Comparison of ENCODE assay signal across 30 cellular contexts in the genomic region with DNA sequence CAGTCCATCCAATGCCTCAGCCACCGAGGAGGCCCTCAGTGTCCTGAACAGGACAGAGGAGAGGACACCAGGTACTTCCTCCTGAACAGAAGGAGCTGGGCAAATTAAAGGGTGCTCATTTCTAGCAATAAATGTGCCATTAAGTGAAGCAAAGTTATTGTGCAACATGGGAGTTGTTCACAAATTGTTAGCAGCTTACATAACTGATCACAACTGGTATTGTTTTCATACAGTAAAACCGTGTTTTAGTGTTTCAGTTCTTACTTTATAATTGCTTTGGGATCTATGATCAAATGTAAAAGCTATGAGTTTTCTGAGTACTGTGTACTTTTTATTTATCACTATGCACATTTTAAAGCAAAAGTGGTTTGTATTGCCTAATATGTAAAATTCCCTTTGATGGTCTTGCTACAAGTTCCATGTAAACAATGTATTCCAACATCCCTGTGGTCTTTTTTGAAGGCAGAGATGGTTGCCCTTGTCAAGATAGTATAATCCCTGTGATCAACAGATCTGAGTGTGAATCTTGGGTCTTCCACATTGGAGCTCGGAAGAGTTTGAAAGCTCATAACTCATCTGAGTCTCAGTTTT.
"Had no signal": no experiment of that assay in that cellular context is flagged by ENCODE, and none has a peak within 500 bp of the region (broad histone marks: within the 10 kb centered on the region; RNA-seq: fewer than 3 reads in every experiment).

No MANE protein-coding gene starts in this region.

- H3K4me3 ChIP-seq: body of pancreas, breast epithelium, K562, SJCRH30, SK-N-MC had no signal

- DNase-seq: activated CD4-positive, alpha-beta T cell treated with anti-CD3 and anti-CD28 coated beads, Interleukin-2, amount 10 ng/mL, durations not matched to agents 24 days and 14 days; activated CD4-positive, alpha-beta T cell treated with anti-CD3 and anti-CD28 coated beads, Interleukin-2, amount 50 U/mL, for 4 hours; activated CD4-positive, CD25-positive, alpha-beta regulatory T cell; activated CD8-positive, alpha-beta T cell treated with anti-CD3 and anti-CD28 coated beads for 36 hours; activated gamma-delta T cell; activated naive CD4-positive, alpha-beta T cell treated with Interleukin-2 at 50 U/mL for 16 hours; activated naive CD8-positive, alpha-beta T cell treated with anti-CD3 and anti-CD28 coated beads, Interleukin-2, amount 10 ng/mL, durations not matched to agents 7 days and 5 days; activated T-cell treated with anti-CD3 and anti-CD28 coated beads, Interleukin-2, amount 50 U/mL, for 1 hour; activated T-cell treated with anti-CD3 and anti-CD28 coated beads, Interleukin-2, amount 50 U/mL, for 72 hours; body of pancreas; Karpas-422; NCI-H1105; NCI-H1417 treated with DMSO at 0.1 percent for 48 hours; NCI-H187 treated with DMSO at 0.1 percent for 48 hours; NCI-H2081; NCI-H2171 treated with DMSO at 0.1 percent for 48 hours; NCI-H226; NCI-H446 treated with DMSO at 0.1 percent for 48 hours; NCI-H524; NCI-H69; SHP77; SJCRH30; T1000; WERI-Rb-1 had no signal

- H3K36me3 ChIP-seq: breast epithelium, SJCRH30, WERI-Rb-1 had no signal

- H3K27me3 ChIP-seq: body of pancreas, breast epithelium, SJCRH30 had no signal

- H3K4me1 Mint-ChIP-seq: activated CD4-positive, alpha-beta T cell treated with anti-CD3 and anti-CD28 coated beads, Interleukin-2, amount 10 ng/mL, durations not matched to agents 24 days and 14 days; activated naive CD4-positive, alpha-beta T cell treated with anti-CD3 and anti-CD28 coated beads, Interleukin-2, amount 50 U/mL, for 24 hours; activated naive CD8-positive, alpha-beta T cell treated with anti-CD3 and anti-CD28 coated beads, Interleukin-2, amount 10 ng/mL, durations not matched to agents 7 days and 5 days had no signal

- ATAC-seq: activated CD8-positive, alpha-beta T cell treated with anti-CD3 and anti-CD28 coated beads for 36 hours; activated T-cell treated with anti-CD3 and anti-CD28 coated beads, Interleukin-2, amount 50 U/mL, for 72 hours; body of pancreas; K562; Panc1 had no signal

- H3K9me3 Mint-ChIP-seq: activated CD4-positive, alpha-beta T cell treated with anti-CD3 and anti-CD28 coated beads, Interleukin-2, amount 10 ng/mL, durations not matched to agents 24 days and 14 days; activated CD8-positive, alpha-beta T cell treated with anti-CD3 and anti-CD28 coated beads for 36 hours; activated naive CD4-positive, alpha-beta T cell treated with anti-CD3 and anti-CD28 coated beads, Interleukin-2, amount 50 U/mL, for 24 hours; activated naive CD8-positive, alpha-beta T cell treated with anti-CD3 and anti-CD28 coated beads, Interleukin-2, amount 10 ng/mL, durations not matched to agents 7 days and 5 days; activated T-cell treated with anti-CD3 and anti-CD28 coated beads, Interleukin-2, amount 50 U/mL, for 72 hours; activated T-helper 2 cell treated with anti-CD3 and anti-CD28 coated beads, Interferon-gamma antibody, Interleukin-2, Interleukin-4, amounts not matched to agents 10 μg/mL and 5 μg/mL and 100 μg/mL, durations not matched to agents 14 hours and 24 hours and 36 hours had no signal

- H3K27ac Mint-ChIP-seq: activated CD4-positive, alpha-beta T cell treated with anti-CD3 and anti-CD28 coated beads, Interleukin-2, amount 10 ng/mL, durations not matched to agents 24 days and 14 days; activated CD8-positive, alpha-beta T cell treated with anti-CD3 and anti-CD28 coated beads for 36 hours; activated naive CD4-positive, alpha-beta T cell treated with anti-CD3 and anti-CD28 coated beads, Interleukin-2, amount 50 U/mL, for 24 hours; activated naive CD8-positive, alpha-beta T cell treated with anti-CD3 and anti-CD28 coated beads, Interleukin-2, amount 10 ng/mL, durations not matched to agents 7 days and 5 days; activated T-cell treated with anti-CD3 and anti-CD28 coated beads, Interleukin-2, amount 50 U/mL, for 72 hours; activated T-helper 2 cell treated with anti-CD3 and anti-CD28 coated beads, Interferon-gamma antibody, Interleukin-2, Interleukin-4, amounts not matched to agents 10 μg/mL and 5 μg/mL and 100 μg/mL, durations not matched to agents 14 hours and 24 hours and 36 hours had no signal

- H3K27ac ChIP-seq: body of pancreas, breast epithelium, SJCRH30, SK-N-MC, WERI-Rb-1 had no signal

- H3K4me3 Mint-ChIP-seq: activated CD4-positive, alpha-beta T cell treated with anti-CD3 and anti-CD28 coated beads, Interleukin-2, amount 10 ng/mL, durations not matched to agents 24 days and 14 days; activated CD8-positive, alpha-beta T cell treated with anti-CD3 and anti-CD28 coated beads for 36 hours; activated naive CD4-positive, alpha-beta T cell treated with anti-CD3 and anti-CD28 coated beads, Interleukin-2, amount 50 U/mL, for 24 hours; activated naive CD8-positive, alpha-beta T cell treated with anti-CD3 and anti-CD28 coated beads, Interleukin-2, amount 10 ng/mL, durations not matched to agents 7 days and 5 days; activated T-cell treated with anti-CD3 and anti-CD28 coated beads, Interleukin-2, amount 50 U/mL, for 72 hours had no signal

- H3K9me3 ChIP-seq: body of pancreas, breast epithelium, SJCRH30 had no signal

- H3K4me1 ChIP-seq: body of pancreas, breast epithelium, SJCRH30 had no signal

- H3K27me3 Mint-ChIP-seq: activated naive CD4-positive, alpha-beta T cell treated with anti-CD3 and anti-CD28 coated beads, Interleukin-2, amount 50 U/mL, for 24 hours; activated naive CD8-positive, alpha-beta T cell treated with anti-CD3 and anti-CD28 coated beads, Interleukin-2, amount 10 ng/mL, durations not matched to agents 7 days and 5 days had no signal

- H3K36me3 Mint-ChIP-seq: activated naive CD4-positive, alpha-beta T cell treated with anti-CD3 and anti-CD28 coated beads, Interleukin-2, amount 50 U/mL, for 24 hours; activated naive CD8-positive, alpha-beta T cell treated with anti-CD3 and anti-CD28 coated beads, Interleukin-2, amount 10 ng/mL, durations not matched to agents 7 days and 5 days had no signal
